1 cellular context compared by ENCODE assay signal in genomic region chr14:58427289-58428010, GRCh38.
A peak's percentile ranks its signal among the peaks of the same experiment; 100 is the strongest.
TF ChIP-seq lines count a peak whose summit lies in the region.

KIAA0586 (plus strand) TSS chr14:58427719; CDS start chr14:58428265, 546 bp downstream.
TIMM9 (minus strand) TSS chr14:58427531; CDS start chr14:58411945, 15,586 bp downstream.

TF ChIP-seq in HepG2, 621 proteins besides CTCF, POLR2A, EP300 and RAD21 (continued from another document and continues in another):
- TF ChIP-seq GLMP (CRISPR knock-in tag; IDR thresholded peaks at IDR 0.05; ENCODE audit: borderline replicate concordance) (no peak), ZNF260 (CRISPR knock-in tag; IDR thresholded peaks at IDR 0.05; ENCODE audit: borderline replicate concordance, low read depth) (no peak), ZNF639 (CRISPR knock-in tag; conservative IDR thresholded peaks at IDR 0.05) (no peak), ISX (CRISPR knock-in tag; conservative IDR thresholded peaks at IDR 0.05) (0 out of 2 replicates have a peak, but pooled peaks have one; percentile 11), DNMT1 (CRISPR knock-in tag; IDR thresholded peaks at IDR 0.05) (no peak), SRSF1 (optimal IDR thresholded peaks at IDR 0.05; ENCODE audit: low read depth, low read length) (no peak), TFDP2 (CRISPR knock-in tag; IDR thresholded peaks at IDR 0.05) (peak; percentile 47), DZIP1 (CRISPR knock-in tag; IDR thresholded peaks at IDR 0.05) (no peak), HCFC1 (IDR thresholded peaks at IDR 0.05; ENCODE audit: low read depth, low read length) (no peak; the same call in 1 of the 2 replicates), TSC22D2 (CRISPR knock-in tag; IDR thresholded peaks at IDR 0.05; ENCODE audit: borderline replicate concordance) (0 out of 2 replicates have a peak, but pooled peaks have one; percentile 6), ZNF496 (CRISPR knock-in tag; IDR thresholded peaks at IDR 0.05; ENCODE audit: insufficient replicate concordance) (no peak), ZFP90 (CRISPR knock-in tag; IDR thresholded peaks at IDR 0.05; ENCODE audit: borderline replicate concordance) (no peak), ZNF547 (CRISPR knock-in tag; IDR thresholded peaks at IDR 0.05) (no peak; the same call in 1 of the 2 replicates), CCDC6 (CRISPR knock-in tag; IDR thresholded peaks at IDR 0.05) (no peak), FOXC1 (CRISPR knock-in tag; IDR thresholded peaks at IDR 0.05; ENCODE audit: borderline replicate concordance) (no peak), CREB1 (IDR thresholded peaks at IDR 0.05) (peak; percentile 71), CREB1 (CRISPR knock-in tag; IDR thresholded peaks at IDR 0.05) (peak; percentile 79), ZNF543 (CRISPR knock-in tag; IDR thresholded peaks at IDR 0.05) (0 out of 2 replicates have a peak, but pooled peaks have one; percentile 22), ZNF503 (CRISPR knock-in tag; IDR thresholded peaks at IDR 0.05) (0 out of 2 replicates have a peak, but pooled peaks have one; percentile 27), ARID3A (IDR thresholded peaks at IDR 0.05; ENCODE audit: low read depth, low read length) (no peak), ZNF3 (CRISPR knock-in tag; IDR thresholded peaks at IDR 0.05) (no peak), FUBP1 (CRISPR knock-in tag; IDR thresholded peaks at IDR 0.05; ENCODE audit: borderline replicate concordance) (0 out of 2 replicates have a peak, but pooled peaks have one; percentile 12), ZNF646 (CRISPR knock-in tag; IDR thresholded peaks at IDR 0.05) (no peak), RARG (CRISPR knock-in tag; IDR thresholded peaks at IDR 0.05; ENCODE audit: low read depth) (no peak), PBX3 (CRISPR knock-in tag; IDR thresholded peaks at IDR 0.05; ENCODE audit: borderline replicate concordance) (no peak), ZXDC (CRISPR knock-in tag; IDR thresholded peaks at IDR 0.05) (no peak), ZNF660 (CRISPR knock-in tag; IDR thresholded peaks at IDR 0.05; ENCODE audit: borderline replicate concordance, low read depth) (no peak), ZNF773 (CRISPR knock-in tag; IDR thresholded peaks at IDR 0.05; ENCODE audit: borderline replicate concordance) (no peak)
